ENCODE assay signal across 1 cellular context in the genomic region with DNA sequence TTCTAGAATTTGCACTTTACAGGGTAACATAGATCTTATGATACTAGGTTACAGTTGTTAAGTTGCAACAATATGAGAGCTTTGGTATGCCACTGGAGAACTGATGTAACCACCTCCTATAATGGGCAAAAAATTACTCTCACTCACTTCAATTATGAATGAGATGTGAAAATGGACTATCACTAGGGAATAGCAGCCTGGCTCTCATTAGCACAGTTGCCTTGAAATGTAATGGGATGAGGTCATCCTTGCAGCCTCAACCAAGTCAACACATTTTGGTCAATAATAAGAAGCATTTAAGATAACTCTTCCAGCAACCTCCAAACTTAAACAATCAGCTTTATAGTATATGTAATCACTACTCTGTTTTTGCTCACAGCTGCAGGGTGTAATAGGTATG.
TF ChIP-seq lines count a peak whose summit lies in the region.

No MANE protein-coding gene starts in this region.

TF ChIP-seq in HEK293, 187 proteins besides CTCF, POLR2A, EP300 and RAD21 (continued from another document and continues in another):
- no peak for TF ChIP-seq ZNF658 (tag by site-specific recombination; IDR thresholded peaks at IDR 0.05)
- peak; percentile 52 for TF ChIP-seq ZBTB17 (tag by site-specific recombination; IDR thresholded peaks at IDR 0.05)
- peak; percentile 81 for TF ChIP-seq ZNF629 (tag by site-specific recombination; IDR thresholded peaks at IDR 0.05)
- TF ChIP-seq, protein P1, sequence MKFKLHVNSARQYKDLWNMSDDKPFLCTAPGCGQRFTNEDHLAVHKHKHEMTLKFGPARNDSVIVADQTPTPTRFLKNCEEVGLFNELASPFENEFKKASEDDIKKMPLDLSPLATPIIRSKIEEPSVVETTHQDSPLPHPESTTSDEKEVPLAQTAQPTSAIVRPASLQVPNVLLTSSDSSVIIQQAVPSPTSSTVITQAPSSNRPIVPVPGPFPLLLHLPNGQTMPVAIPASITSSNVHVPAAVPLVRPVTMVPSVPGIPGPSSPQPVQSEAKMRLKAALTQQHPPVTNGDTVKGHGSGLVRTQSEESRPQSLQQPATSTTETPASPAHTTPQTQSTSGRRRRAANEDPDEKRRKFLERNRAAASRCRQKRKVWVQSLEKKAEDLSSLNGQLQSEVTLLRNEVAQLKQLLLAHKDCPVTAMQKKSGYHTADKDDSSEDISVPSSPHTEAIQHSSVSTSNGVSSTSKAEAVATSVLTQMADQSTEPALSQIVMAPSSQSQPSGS (tag by site-specific recombination; IDR thresholded peaks at IDR 0.05; ENCODE audit: low read depth), result peak; percentile 87
- TF ChIP-seq ZNF843 (tag by site-specific recombination; IDR thresholded peaks at IDR 0.05), result peak; percentile 74
- 0 out of 2 replicates have a peak, but pooled peaks have one; percentile 33 for TF ChIP-seq MZF1 (tag by site-specific recombination; IDR thresholded peaks at IDR 0.05; ENCODE audit: borderline replicate concordance)
- TF ChIP-seq SP2 (tag by site-specific recombination; IDR thresholded peaks at IDR 0.05), result no peak
- 0 out of 2 replicates have a peak, but pooled peaks have one; percentile 38 for TF ChIP-seq BCL11A (tag by site-specific recombination; IDR thresholded peaks at IDR 0.05; ENCODE audit: low read depth)
- no peak for TF ChIP-seq ZNF670 (tag by site-specific recombination; IDR thresholded peaks at IDR 0.05; ENCODE audit: low read depth)
- peak; percentile 68; the same call in 1 of the 2 replicates for TF ChIP-seq ZNF24 (tag by site-specific recombination; IDR thresholded peaks at IDR 0.05)
- no peak for TF ChIP-seq ZNF184 (tag by site-specific recombination; IDR thresholded peaks at IDR 0.05)
- no peak for TF ChIP-seq ZNF624 (tag by site-specific recombination; IDR thresholded peaks at IDR 0.05)
- TF ChIP-seq, protein P2, sequence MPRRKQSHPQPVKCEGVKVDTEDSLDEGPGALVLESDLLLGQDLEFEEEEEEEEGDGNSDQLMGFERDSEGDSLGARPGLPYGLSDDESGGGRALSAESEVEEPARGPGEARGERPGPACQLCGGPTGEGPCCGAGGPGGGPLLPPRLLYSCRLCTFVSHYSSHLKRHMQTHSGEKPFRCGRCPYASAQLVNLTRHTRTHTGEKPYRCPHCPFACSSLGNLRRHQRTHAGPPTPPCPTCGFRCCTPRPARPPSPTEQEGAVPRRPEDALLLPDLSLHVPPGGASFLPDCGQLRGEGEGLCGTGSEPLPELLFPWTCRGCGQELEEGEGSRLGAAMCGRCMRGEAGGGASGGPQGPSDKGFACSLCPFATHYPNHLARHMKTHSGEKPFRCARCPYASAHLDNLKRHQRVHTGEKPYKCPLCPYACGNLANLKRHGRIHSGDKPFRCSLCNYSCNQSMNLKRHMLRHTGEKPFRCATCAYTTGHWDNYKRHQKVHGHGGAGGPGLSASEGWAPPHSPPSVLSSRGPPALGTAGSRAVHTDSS (tag by site-specific recombination; IDR thresholded peaks at IDR 0.05), result no peak
- TF ChIP-seq ZNF146 (tag by site-specific recombination; IDR thresholded peaks at IDR 0.05), result no peak
- peak; percentile 89 for TF ChIP-seq OSR2 (tag by site-specific recombination; IDR thresholded peaks at IDR 0.05)
- TF ChIP-seq, protein P3, sequence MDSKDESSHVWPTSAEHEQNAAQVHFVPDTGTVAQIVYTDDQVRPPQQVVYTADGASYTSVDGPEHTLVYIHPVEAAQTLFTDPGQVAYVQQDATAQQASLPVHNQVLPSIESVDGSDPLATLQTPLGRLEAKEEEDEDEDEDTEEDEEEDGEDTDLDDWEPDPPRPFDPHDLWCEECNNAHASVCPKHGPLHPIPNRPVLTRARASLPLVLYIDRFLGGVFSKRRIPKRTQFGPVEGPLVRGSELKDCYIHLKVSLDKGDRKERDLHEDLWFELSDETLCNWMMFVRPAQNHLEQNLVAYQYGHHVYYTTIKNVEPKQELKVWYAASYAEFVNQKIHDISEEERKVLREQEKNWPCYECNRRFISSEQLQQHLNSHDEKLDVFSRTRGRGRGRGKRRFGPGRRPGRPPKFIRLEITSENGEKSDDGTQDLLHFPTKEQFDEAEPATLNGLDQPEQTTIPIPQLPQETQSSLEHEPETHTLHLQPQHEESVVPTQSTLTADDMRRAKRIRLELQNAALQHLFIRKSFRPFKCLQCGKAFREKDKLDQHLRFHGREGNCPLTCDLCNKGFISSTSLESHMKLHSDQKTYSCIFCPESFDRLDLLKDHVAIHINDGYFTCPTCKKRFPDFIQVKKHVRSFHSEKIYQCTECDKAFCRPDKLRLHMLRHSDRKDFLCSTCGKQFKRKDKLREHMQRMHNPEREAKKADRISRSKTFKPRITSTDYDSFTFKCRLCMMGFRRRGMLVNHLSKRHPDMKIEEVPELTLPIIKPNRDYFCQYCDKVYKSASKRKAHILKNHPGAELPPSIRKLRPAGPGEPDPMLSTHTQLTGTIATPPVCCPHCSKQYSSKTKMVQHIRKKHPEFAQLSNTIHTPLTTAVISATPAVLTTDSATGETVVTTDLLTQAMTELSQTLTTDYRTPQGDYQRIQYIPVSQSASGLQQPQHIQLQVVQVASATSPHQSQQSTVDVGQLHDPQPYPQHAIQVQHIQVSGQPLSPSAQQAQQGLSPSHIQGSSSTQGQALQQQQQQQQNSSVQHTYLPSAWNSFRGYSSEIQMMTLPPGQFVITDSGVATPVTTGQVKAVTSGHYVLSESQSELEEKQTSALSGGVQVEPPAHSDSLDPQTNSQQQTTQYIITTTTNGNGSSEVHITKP (tag by site-specific recombination; IDR thresholded peaks at IDR 0.05), result peak; percentile 60
- TF ChIP-seq, protein P4, sequence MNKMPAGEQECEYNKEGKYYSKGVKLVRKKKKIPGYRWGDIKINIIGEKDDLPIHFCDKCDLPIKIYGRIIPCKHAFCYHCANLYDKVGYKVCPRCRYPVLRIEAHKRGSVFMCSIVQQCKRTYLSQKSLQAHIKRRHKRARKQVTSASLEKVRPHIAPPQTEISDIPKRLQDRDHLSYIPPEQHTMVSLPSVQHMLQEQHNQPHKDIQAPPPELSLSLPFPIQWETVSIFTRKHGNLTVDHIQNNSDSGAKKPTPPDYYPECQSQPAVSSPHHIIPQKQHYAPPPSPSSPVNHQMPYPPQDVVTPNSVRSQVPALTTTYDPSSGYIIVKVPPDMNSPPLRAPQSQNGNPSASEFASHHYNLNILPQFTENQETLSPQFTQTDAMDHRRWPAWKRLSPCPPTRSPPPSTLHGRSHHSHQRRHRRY (tag by site-specific recombination; IDR thresholded peaks at IDR 0.05), result no peak
- peak; percentile 79; the same call in 1 of the 2 replicates for TF ChIP-seq ZBTB1 (tag by site-specific recombination; IDR thresholded peaks at IDR 0.05)
- TF ChIP-seq ZNF747 (tag by site-specific recombination; IDR thresholded peaks at IDR 0.05), result no peak
- TF ChIP-seq, protein P5, sequence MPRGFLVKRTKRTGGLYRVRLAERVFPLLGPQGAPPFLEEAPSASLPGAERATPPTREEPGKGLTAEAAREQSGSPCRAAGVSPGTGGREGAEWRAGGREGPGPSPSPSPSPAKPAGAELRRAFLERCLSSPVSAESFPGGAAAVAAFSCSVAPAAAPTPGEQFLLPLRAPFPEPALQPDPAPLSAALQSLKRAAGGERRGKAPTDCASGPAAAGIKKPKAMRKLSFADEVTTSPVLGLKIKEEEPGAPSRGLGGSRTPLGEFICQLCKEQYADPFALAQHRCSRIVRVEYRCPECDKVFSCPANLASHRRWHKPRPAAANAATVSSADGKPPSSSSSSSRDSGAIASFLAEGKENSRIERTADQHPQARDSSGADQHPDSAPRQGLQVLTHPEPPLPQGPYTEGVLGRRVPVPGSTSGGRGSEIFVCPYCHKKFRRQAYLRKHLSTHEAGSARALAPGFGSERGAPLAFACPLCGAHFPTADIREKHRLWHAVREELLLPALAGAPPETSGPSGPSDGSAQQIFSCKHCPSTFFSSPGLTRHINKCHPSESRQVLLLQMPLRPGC (tag by site-specific recombination; IDR thresholded peaks at IDR 0.05), result peak; percentile 85
- peak; percentile 70; the same call in 1 of the 2 replicates for TF ChIP-seq SP7 (tag by site-specific recombination; IDR thresholded peaks at IDR 0.05)
- TF ChIP-seq, protein P6, sequence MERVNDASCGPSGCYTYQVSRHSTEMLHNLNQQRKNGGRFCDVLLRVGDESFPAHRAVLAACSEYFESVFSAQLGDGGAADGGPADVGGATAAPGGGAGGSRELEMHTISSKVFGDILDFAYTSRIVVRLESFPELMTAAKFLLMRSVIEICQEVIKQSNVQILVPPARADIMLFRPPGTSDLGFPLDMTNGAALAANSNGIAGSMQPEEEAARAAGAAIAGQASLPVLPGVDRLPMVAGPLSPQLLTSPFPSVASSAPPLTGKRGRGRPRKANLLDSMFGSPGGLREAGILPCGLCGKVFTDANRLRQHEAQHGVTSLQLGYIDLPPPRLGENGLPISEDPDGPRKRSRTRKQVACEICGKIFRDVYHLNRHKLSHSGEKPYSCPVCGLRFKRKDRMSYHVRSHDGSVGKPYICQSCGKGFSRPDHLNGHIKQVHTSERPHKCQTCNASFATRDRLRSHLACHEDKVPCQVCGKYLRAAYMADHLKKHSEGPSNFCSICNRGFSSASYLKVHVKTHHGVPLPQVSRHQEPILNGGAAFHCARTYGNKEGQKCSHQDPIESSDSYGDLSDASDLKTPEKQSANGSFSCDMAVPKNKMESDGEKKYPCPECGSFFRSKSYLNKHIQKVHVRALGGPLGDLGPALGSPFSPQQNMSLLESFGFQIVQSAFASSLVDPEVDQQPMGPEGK (tag by site-specific recombination; IDR thresholded peaks at IDR 0.05), result no peak
- TF ChIP-seq, protein P7, sequence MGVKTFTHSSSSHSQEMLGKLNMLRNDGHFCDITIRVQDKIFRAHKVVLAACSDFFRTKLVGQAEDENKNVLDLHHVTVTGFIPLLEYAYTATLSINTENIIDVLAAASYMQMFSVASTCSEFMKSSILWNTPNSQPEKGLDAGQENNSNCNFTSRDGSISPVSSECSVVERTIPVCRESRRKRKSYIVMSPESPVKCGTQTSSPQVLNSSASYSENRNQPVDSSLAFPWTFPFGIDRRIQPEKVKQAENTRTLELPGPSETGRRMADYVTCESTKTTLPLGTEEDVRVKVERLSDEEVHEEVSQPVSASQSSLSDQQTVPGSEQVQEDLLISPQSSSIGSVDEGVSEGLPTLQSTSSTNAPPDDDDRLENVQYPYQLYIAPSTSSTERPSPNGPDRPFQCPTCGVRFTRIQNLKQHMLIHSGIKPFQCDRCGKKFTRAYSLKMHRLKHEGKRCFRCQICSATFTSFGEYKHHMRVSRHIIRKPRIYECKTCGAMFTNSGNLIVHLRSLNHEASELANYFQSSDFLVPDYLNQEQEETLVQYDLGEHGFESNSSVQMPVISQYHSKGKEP (tag by site-specific recombination; IDR thresholded peaks at IDR 0.05), result peak; percentile 86
- TF ChIP-seq ZNF600 (tag by site-specific recombination; IDR thresholded peaks at IDR 0.05), result peak; percentile 83
- TF ChIP-seq ZNF2 (tag by site-specific recombination; IDR thresholded peaks at IDR 0.05), result 0 out of 2 replicates have a peak, but pooled peaks have one; percentile 61
- TF ChIP-seq ZNF223 (tag by site-specific recombination; IDR thresholded peaks at IDR 0.05), result no peak
- no peak for TF ChIP-seq HOXC10 (CRISPR knock-in tag; IDR thresholded peaks at IDR 0.05)
- no peak for TF ChIP-seq ZNF555 (tag by site-specific recombination; conservative IDR thresholded peaks at IDR 0.05)
- TF ChIP-seq ZNF626 (tag by site-specific recombination; IDR thresholded peaks at IDR 0.05), result no peak
- peak; percentile 58; the same call in 1 of the 2 replicates for TF ChIP-seq GLI2 (tag by site-specific recombination; IDR thresholded peaks at IDR 0.05; ENCODE audit: borderline replicate concordance, low read depth)
- no peak for TF ChIP-seq MYNN (tag by site-specific recombination; IDR thresholded peaks at IDR 0.05; ENCODE audit: borderline replicate concordance)
- TF ChIP-seq, protein P8, sequence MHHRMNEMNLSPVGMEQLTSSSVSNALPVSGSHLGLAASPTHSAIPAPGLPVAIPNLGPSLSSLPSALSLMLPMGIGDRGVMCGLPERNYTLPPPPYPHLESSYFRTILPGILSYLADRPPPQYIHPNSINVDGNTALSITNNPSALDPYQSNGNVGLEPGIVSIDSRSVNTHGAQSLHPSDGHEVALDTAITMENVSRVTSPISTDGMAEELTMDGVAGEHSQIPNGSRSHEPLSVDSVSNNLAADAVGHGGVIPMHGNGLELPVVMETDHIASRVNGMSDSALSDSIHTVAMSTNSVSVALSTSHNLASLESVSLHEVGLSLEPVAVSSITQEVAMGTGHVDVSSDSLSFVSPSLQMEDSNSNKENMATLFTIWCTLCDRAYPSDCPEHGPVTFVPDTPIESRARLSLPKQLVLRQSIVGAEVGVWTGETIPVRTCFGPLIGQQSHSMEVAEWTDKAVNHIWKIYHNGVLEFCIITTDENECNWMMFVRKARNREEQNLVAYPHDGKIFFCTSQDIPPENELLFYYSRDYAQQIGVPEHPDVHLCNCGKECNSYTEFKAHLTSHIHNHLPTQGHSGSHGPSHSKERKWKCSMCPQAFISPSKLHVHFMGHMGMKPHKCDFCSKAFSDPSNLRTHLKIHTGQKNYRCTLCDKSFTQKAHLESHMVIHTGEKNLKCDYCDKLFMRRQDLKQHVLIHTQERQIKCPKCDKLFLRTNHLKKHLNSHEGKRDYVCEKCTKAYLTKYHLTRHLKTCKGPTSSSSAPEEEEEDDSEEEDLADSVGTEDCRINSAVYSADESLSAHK (tag by site-specific recombination; IDR thresholded peaks at IDR 0.05), result no peak
- TF ChIP-seq, protein P9, sequence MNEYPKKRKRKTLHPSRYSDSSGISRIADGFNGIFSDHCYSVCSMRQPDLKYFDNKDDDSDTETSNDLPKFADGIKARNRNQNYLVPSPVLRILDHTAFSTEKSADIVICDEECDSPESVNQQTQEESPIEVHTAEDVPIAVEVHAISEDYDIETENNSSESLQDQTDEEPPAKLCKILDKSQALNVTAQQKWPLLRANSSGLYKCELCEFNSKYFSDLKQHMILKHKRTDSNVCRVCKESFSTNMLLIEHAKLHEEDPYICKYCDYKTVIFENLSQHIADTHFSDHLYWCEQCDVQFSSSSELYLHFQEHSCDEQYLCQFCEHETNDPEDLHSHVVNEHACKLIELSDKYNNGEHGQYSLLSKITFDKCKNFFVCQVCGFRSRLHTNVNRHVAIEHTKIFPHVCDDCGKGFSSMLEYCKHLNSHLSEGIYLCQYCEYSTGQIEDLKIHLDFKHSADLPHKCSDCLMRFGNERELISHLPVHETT (tag by site-specific recombination; IDR thresholded peaks at IDR 0.05), result 0 out of 2 replicates have a peak, but pooled peaks have one; percentile 32
- TF ChIP-seq ZNF366 (tag by site-specific recombination; conservative IDR thresholded peaks at IDR 0.05), result peak; percentile 83
- TF ChIP-seq, protein P10, sequence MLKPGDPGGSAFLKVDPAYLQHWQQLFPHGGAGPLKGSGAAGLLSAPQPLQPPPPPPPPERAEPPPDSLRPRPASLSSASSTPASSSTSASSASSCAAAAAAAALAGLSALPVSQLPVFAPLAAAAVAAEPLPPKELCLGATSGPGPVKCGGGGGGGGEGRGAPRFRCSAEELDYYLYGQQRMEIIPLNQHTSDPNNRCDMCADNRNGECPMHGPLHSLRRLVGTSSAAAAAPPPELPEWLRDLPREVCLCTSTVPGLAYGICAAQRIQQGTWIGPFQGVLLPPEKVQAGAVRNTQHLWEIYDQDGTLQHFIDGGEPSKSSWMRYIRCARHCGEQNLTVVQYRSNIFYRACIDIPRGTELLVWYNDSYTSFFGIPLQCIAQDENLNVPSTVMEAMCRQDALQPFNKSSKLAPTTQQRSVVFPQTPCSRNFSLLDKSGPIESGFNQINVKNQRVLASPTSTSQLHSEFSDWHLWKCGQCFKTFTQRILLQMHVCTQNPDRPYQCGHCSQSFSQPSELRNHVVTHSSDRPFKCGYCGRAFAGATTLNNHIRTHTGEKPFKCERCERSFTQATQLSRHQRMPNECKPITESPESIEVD (tag by site-specific recombination; IDR thresholded peaks at IDR 0.05), result peak; percentile 89
